ENCODE assay signal across 16 cellular contexts in the genomic region with DNA sequence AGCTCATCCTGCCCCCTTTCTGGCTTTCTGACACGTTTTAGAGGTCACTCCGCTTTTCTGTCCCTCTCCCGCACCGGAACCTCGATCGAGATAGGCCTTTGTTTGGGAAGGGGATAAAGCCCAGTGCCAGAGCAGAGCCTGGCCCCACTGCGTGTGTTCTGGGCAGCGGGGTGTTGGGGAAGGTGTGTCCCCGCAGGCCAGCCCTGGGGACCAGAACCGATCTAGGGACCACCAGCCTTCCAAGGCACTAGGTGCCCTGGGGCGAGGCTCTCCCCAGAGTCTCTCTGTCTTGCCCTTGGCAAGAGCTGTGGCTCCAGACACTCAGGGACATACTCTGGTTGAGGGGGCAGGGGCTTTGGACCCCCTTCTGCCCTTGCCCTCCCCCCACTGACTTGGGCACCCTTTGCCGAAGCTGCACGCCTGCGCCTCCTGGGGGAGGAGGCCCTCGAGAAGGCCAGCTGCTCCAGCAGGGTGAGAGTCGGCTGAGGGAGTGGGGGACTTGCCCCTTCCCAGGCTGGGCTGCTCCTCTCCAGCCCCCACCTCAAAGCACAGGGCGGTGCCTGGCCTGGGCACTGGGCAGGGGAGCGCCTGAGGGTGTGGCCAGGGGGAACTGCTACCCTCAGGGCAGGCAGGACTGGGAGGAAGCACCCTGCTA. TPM values are rescaled to one million over a fixed set of nuclear protein-coding genes. Genes with fewer than 3 reads are reported as not detected.
DNase-seq lines count a peak whose midpoint lies in the region; ATAC-seq and TF ChIP-seq lines count a peak whose summit lies in the region.
"Had no signal": no experiment of that assay in that cellular context is flagged by ENCODE, and none has a peak within 500 bp of the region (broad histone marks: within the 10 kb centered on the region; RNA-seq: fewer than 3 reads in every experiment).

No MANE protein-coding gene starts in this region.

- no peak for TF ChIP-seq EP300 in suprapubic skin (IDR thresholded peaks at IDR 0.05)

- ATAC-seq in activated CD4-positive, alpha-beta T cell treated with anti-CD3 and anti-CD28 coated beads for 36 hours: no peak
- no peak for ATAC-seq in activated T-helper 17 cell treated with anti-CD3 and anti-CD28 coated beads, Interleukin-2, amount 50 U/mL, for 72 hours (replicated peaks)
- ATAC-seq: GM23338 had no signal

- H4K20me1 ChIP-seq in OCI-LY7 (ENCODE audit: insufficient read depth, low read length): no peaks in the 10 kb centered on the region

- H3K4me1 ChIP-seq in suprapubic skin (no peaks in the 10 kb centered on the region), OCI-LY7 (ENCODE audit: insufficient read depth, low read length, poor library complexity, severe bottlenecking) (no peaks in the 10 kb centered on the region)

- no peaks in the 10 kb centered on the region for H3K4me1 Mint-ChIP-seq in activated CD4-positive, alpha-beta T cell treated with anti-CD3 and anti-CD28 coated beads for 36 hours
- H3K4me1 Mint-ChIP-seq in activated T-helper 17 cell treated with anti-CD3 and anti-CD28 coated beads, Interleukin-2, amount 50 U/mL, for 72 hours: no peaks in the 10 kb centered on the region
- H3K4me1 Mint-ChIP-seq in neural crest cell: no peaks in the 10 kb centered on the region
- H3K4me1 Mint-ChIP-seq: GM23338 had no signal

- no TSS peak for BruUV-seq in OCI-LY7 (replicated peaks; lab: Mats Ljungman, UMichigan)

- no peak overlapping the region for H2AFZ ChIP-seq in OCI-LY7 (ENCODE audit: low read length)
- H2AFZ ChIP-seq: GM23338, PC-9 had no signal

- no peak overlapping the region for H3K4me2 ChIP-seq in OCI-LY7 (ENCODE audit: low read length)
- H3K4me2 ChIP-seq: GM23338, PC-9 had no signal

- 89% methylated on average over 14 of the region's 18 CpGs for WGBS in suprapubic skin

- no peaks in the 10 kb centered on the region for H3K27me3 Mint-ChIP-seq in activated CD4-positive, alpha-beta T cell treated with anti-CD3 and anti-CD28 coated beads for 36 hours
- peaks cover 7% of the 10 kb centered on the region for H3K27me3 Mint-ChIP-seq in activated T-helper 17 cell treated with anti-CD3 and anti-CD28 coated beads, Interleukin-2, amount 50 U/mL, for 72 hours
- H3K27me3 Mint-ChIP-seq in neural crest cell (ENCODE audit: low read depth): peaks cover 13% of the 10 kb centered on the region

- TF ChIP-seq CTCF in neural crest cell (conservative IDR thresholded peaks at IDR 0.05) (no peak), suprapubic skin (IDR thresholded peaks at IDR 0.05) (no peak), OCI-LY7 (conservative IDR thresholded peaks at IDR 0.05; ENCODE audit: low read length) (no peak)

- CTCF ChIA-PET in activated CD4-positive, alpha-beta T cell treated with anti-CD3 and anti-CD28 coated beads for 36 hours (lab: Charles Lee): no interaction called here
- CTCF ChIA-PET in OCI-LY7 (lab: Charles Lee; ENCODE audit: unreplicated experiment): no interaction called here

- H3K79me2 ChIP-seq in OCI-LY7 (ENCODE audit: insufficient read depth, low read depth, low read length): no peaks in the 10 kb centered on the region

- POLR2A ChIA-PET in activated CD4-positive, alpha-beta T cell treated with anti-CD3 and anti-CD28 coated beads for 36 hours (lab: Charles Lee): no interaction called here
- POLR2A ChIA-PET in OCI-LY7 (lab: Charles Lee): no interaction called here

- H3K9me2 ChIP-seq in OCI-LY7 (ENCODE audit: insufficient read depth, low read length): no peaks in the 10 kb centered on the region

- H3K4me3 ChIP-seq in suprapubic skin (no peak overlapping the region), OCI-LY7 (ENCODE audit: low read depth, low read length, poor library complexity, severe bottlenecking) (no peak overlapping the region)
- H3K4me3 ChIP-seq: GM23338, MG63, PC-9 had no signal

- H3K27ac Mint-ChIP-seq in activated CD4-positive, alpha-beta T cell treated with anti-CD3 and anti-CD28 coated beads for 36 hours: no peak overlapping the region
- H3K27ac Mint-ChIP-seq in activated T-helper 17 cell treated with anti-CD3 and anti-CD28 coated beads, Interleukin-2, amount 50 U/mL, for 72 hours: peak overlapping the region; percentile 47
- peak overlapping the region; percentile 43 for H3K27ac Mint-ChIP-seq in neural crest cell (ENCODE audit: unreplicated experiment)
- H3K27ac Mint-ChIP-seq: GM23338 had no signal

- no peaks in the 10 kb centered on the region for H3K36me3 Mint-ChIP-seq in activated CD4-positive, alpha-beta T cell treated with anti-CD3 and anti-CD28 coated beads for 36 hours (ENCODE audit: low read depth)
- no peaks in the 10 kb centered on the region for H3K36me3 Mint-ChIP-seq in activated T-helper 17 cell treated with anti-CD3 and anti-CD28 coated beads, Interleukin-2, amount 50 U/mL, for 72 hours (ENCODE audit: low read depth)
- no peaks in the 10 kb centered on the region for H3K36me3 Mint-ChIP-seq in neural crest cell (ENCODE audit: low read depth)

- no peak overlapping the region for H3K4me3 Mint-ChIP-seq in activated CD4-positive, alpha-beta T cell treated with anti-CD3 and anti-CD28 coated beads for 36 hours
- H3K4me3 Mint-ChIP-seq in activated T-helper 17 cell treated with anti-CD3 and anti-CD28 coated beads, Interleukin-2, amount 50 U/mL, for 72 hours: no peak overlapping the region
- no peak overlapping the region for H3K4me3 Mint-ChIP-seq in neural crest cell
- H3K4me3 Mint-ChIP-seq: GM23338 had no signal

- peak; percentile 2 for DNase-seq in activated CD4-positive, alpha-beta T cell treated with anti-CD3 and anti-CD28 coated beads for 36 hours
- DNase-seq in activated CD4-positive, alpha-beta T cell treated with anti-CD3 and anti-CD28 coated beads for 4 hours: no peak
- no peak for DNase-seq in neural crest cell (ENCODE audit: low read depth, low spot score)
- peak; percentile 51 to 62 for DNase-seq in suprapubic skin (ENCODE audit: low spot score in 2 of 2)
- no peak for DNase-seq in cerebellum (ENCODE audit: low spot score)
- DNase-seq in NCI-H1436 (lab: John Stamatoyannopoulos, UW): no peak
- no peak for DNase-seq in OCI-LY7 (ENCODE audit: low spot score)
- DNase-seq: 8988T, DND-41, MG63, NCI-H1092, NCI-H510A treated with DMSO at 0.1 percent for 48 hours, NCI-H82, PC-9 had no signal

- no peak overlapping the region for H3K27ac ChIP-seq in suprapubic skin
- no peak overlapping the region for H3K27ac ChIP-seq in OCI-LY7 (ENCODE audit: low read depth, low read length, poor library complexity, severe bottlenecking)
- H3K27ac ChIP-seq: PC-9 had no signal

- peaks cover 4% of the 10 kb centered on the region for H3K9me3 Mint-ChIP-seq in activated CD4-positive, alpha-beta T cell treated with anti-CD3 and anti-CD28 coated beads for 36 hours (ENCODE audit: low read depth)
- H3K9me3 Mint-ChIP-seq in activated T-helper 17 cell treated with anti-CD3 and anti-CD28 coated beads, Interleukin-2, amount 50 U/mL, for 72 hours: no peaks in the 10 kb centered on the region
- H3K9me3 Mint-ChIP-seq in neural crest cell: peaks cover 4% of the 10 kb centered on the region

- peaks cover 35% of the 10 kb centered on the region for H3K27me3 ChIP-seq in suprapubic skin

- H3K9me3 ChIP-seq in suprapubic skin: no peaks in the 10 kb centered on the region
- no peaks in the 10 kb centered on the region for H3K9me3 ChIP-seq in OCI-LY7 (ENCODE audit: low read length)
- H3K9me3 ChIP-seq: MG63 had no signal

- intact Hi-C loops in activated CD4-positive, alpha-beta T cell treated with anti-CD3 and anti-CD28 coated beads for 36 hours (cut with DNase I, micrococcal nuclease): no loop called here
- intact Hi-C loops in OCI-LY7 (cut with micrococcal nuclease; ENCODE audit: unreplicated experiment): no loop called here

- H3K36me3 ChIP-seq in suprapubic skin (no peaks in the 10 kb centered on the region), OCI-LY7 (ENCODE audit: insufficient read depth, low read length) (no peaks in the 10 kb centered on the region)
- H3K36me3 ChIP-seq: MG63 had no signal

- no peak for TF ChIP-seq POLR2A in suprapubic skin (IDR thresholded peaks at IDR 0.05)

RNA-seq across cellular contexts. Expression of a gene that starts 16.4 kb away (rescaled TPM):
- total RNA-seq in activated CD4-positive, alpha-beta T cell treated with anti-CD3 and anti-CD28 coated beads for 36 hours: 10 to 100 TPM; 23.7 to 36.8 TPM
- total RNA-seq in activated T-helper 17 cell treated with anti-CD3 and anti-CD28 coated beads, Interleukin-2, amount 50 U/mL, for 72 hours: 10 to 100 TPM; 27.4 to 36.3 TPM
- total RNA-seq in neural crest cell (51.3 and 58.9 TPM in 2 replicates), suprapubic skin (10 to 100 TPM in 2 of 4 donors, 1 to 10 TPM in 2; 9.7 to 16.3 (median 10.7) TPM), cerebellum (12.1 TPM), OCI-LY7 (2022) (4.8 and 5.2 TPM in 2 replicates)
- total RNA-seq in OCI-LY7 (2014; rRNA removed; shearing (Covaris generic)): 7.0 and 10.4 TPM in 2 replicates

RNA-seq across cellular contexts. Expression of a gene that starts 29.8 kb away (rescaled TPM):
- 1 to 10 TPM in 1 of 2 experiments, under 1 TPM in 1; 0.97 to 1.4 TPM for total RNA-seq in activated CD4-positive, alpha-beta T cell treated with anti-CD3 and anti-CD28 coated beads for 36 hours
- under 1 TPM; 0.54 to 0.87 TPM for total RNA-seq in activated T-helper 17 cell treated with anti-CD3 and anti-CD28 coated beads, Interleukin-2, amount 50 U/mL, for 72 hours
- 0.51 and 0.84 TPM in 2 replicates for total RNA-seq in neural crest cell
- 1 to 10 TPM in 2 of 4 donors, not detected in 2; 2.2 to 2.6 TPM for total RNA-seq in suprapubic skin
- total RNA-seq in cerebellum: 1.3 TPM
- not detected in 2 replicates for total RNA-seq in OCI-LY7 (2014; rRNA removed; shearing (Covaris generic))
- total RNA-seq in OCI-LY7 (2022): not detected in 2 replicates

RNA-seq across cellular contexts. Expression of a gene that starts 46.8 kb away (rescaled TPM):
- 100 to 1,000 TPM; 135 to 145 TPM for total RNA-seq in activated CD4-positive, alpha-beta T cell treated with anti-CD3 and anti-CD28 coated beads for 36 hours
- total RNA-seq in activated T-helper 17 cell treated with anti-CD3 and anti-CD28 coated beads, Interleukin-2, amount 50 U/mL, for 72 hours: 100 to 1,000 TPM in 1 of 2 donors, 10 to 100 TPM in 1; 93.2 to 299 TPM
- 0.61 TPM in 2 replicates for total RNA-seq in neural crest cell
- 100 to 1,000 TPM in 1 of 4 donors, 10 to 100 TPM in 3; 33.3 to 111 (median 60.9) TPM for total RNA-seq in suprapubic skin
- total RNA-seq in cerebellum: 2.4 TPM
- 15.0 and 18.5 TPM in 2 replicates for total RNA-seq in OCI-LY7 (2014; rRNA removed; shearing (Covaris generic))
- 15.7 and 18.9 TPM in 2 replicates for total RNA-seq in OCI-LY7 (2022)
- total RNA-seq: GM23338 had no signal

Comparison
In these comparisons a context has a peak if more than half of its experiments do, and no peak if none do; other contexts are left out.
1. DNase-seq: peak in activated CD4-positive, alpha-beta T cell treated with anti-CD3 and anti-CD28 coated beads for 36 hours (single experiment) and suprapubic skin (2 of 2); none in activated CD4-positive, alpha-beta T cell treated with anti-CD3 and anti-CD28 coated beads for 4 hours (0 of 2), neural crest cell (single experiment), cerebellum (single experiment), NCI-H1436 (single experiment) and OCI-LY7 (single experiment).